3 cellular contexts compared by ENCODE assay signal in genomic region chr15:46786886-46787285, GRCh38.
TF ChIP-seq lines count a peak whose summit lies in the region.

No MANE protein-coding gene starts in this region.

TF ChIP-seq in SK-N-SH, 30 proteins besides CTCF, POLR2A, EP300 and RAD21 (continued from another document):
- peak; percentile 31 for TF ChIP-seq SMC3 (IDR thresholded peaks at IDR 0.05; ENCODE audit: low read depth, low read length)
TF ChIP-seq in SK-N-SH: peak in this region for 1.

TF ChIP-seq in SK-N-SH treated with all-trans-retinoic acid at 6 μM for 48 hours, 23 proteins besides CTCF, POLR2A, EP300 and RAD21 (continued from another document):
- no peak for TF ChIP-seq CREB5 (CRISPR knock-in tag; IDR thresholded peaks at IDR 0.05; ENCODE audit: low read depth)
- no peak for TF ChIP-seq ZNF565 (CRISPR knock-in tag; conservative IDR thresholded peaks at IDR 0.05; ENCODE audit: low read depth)

TF ChIP-seq in GM12878, 131 proteins besides CTCF, POLR2A, EP300 and RAD21 (continued from another document):
- TF ChIP-seq ZBTB33 (IDR thresholded peaks at IDR 0.05) (no peak), HDAC6 (IDR thresholded peaks at IDR 0.05; ENCODE audit: unreplicated experiment) (no peak), EED (IDR thresholded peaks at IDR 0.05; ENCODE audit: low read depth) (no peak), SUZ12 (IDR thresholded peaks at IDR 0.05; ENCODE audit: unreplicated experiment) (no peak), NKRF (conservative IDR thresholded peaks at IDR 0.05) (no peak)
